Comparison of ENCODE assay signal across 15 cellular contexts in genomic region chr18:90396-91193, GRCh38. TPM values are rescaled to one million over a fixed set of nuclear protein-coding genes. Genes with fewer than 3 reads are reported as not detected.
DNase-seq lines count a peak whose midpoint lies in the region; TF ChIP-seq lines count a peak whose summit lies in the region.
"Not testable (repeated sequence)": the region's sequence is repeated elsewhere in the genome, so short reads cannot be mapped to it uniquely, and the experiment has no call there.
"Had no signal": no experiment of that assay in that cellular context is flagged by ENCODE, and none has a peak within 500 bp of the region (broad histone marks: within the 10 kb centered on the region; RNA-seq: fewer than 3 reads in every experiment).

No MANE protein-coding gene starts in this region.

- H3K79me2 ChIP-seq in hepatocyte: not testable (repeated sequence)

- not testable (repeated sequence) for H3K4me3 ChIP-seq in WERI-Rb-1 (ENCODE audit: low read depth, low read length); hepatocyte

- H3K36me3 ChIP-seq in WERI-Rb-1; hepatocyte (replicated peaks; ENCODE audit: insufficient read depth, low read depth): not testable (repeated sequence)

- H3K9me3 ChIP-seq in WERI-Rb-1 (ENCODE audit: severe bottlenecking); hepatocyte (ENCODE audit: low read depth): not testable (repeated sequence)

- H3K27me3 ChIP-seq in WERI-Rb-1 (ENCODE audit: insufficient read depth, low read depth, severe bottlenecking); hepatocyte: not testable (repeated sequence)

- peak overlapping the region; percentile 71 for H3K27ac Mint-ChIP-seq in mesothelial cell of epicardium
- H3K27ac Mint-ChIP-seq in osteocyte (ENCODE audit: unreplicated experiment): not testable (repeated sequence)

- peak overlapping the region; percentile 49 for H3K4me2 ChIP-seq in hepatocyte

- H3K27ac ChIP-seq in C4-2B: peak overlapping the region; percentile 48
- peak overlapping the region; percentile 76 for H3K27ac ChIP-seq in WERI-Rb-1
- peak overlapping the region; percentile 89 for H3K27ac ChIP-seq in hepatocyte

- not testable (repeated sequence) for H3K9me2 ChIP-seq in hepatocyte (replicated peaks; ENCODE audit: insufficient read depth)

- H3K36me3 Mint-ChIP-seq in mesothelial cell of epicardium; osteocyte (ENCODE audit: unreplicated experiment): not testable (repeated sequence)

- DNase-seq in DMS53 (lab: John Stamatoyannopoulos, UW) (peak; percentile 74), NCI-H82 (lab: John Stamatoyannopoulos, UW) (peak; percentile 35), WERI-Rb-1 (peak; percentile 48), osteocyte (ENCODE audit: extremely low spot score, unreplicated experiment) (peak; percentile 40), ureter (ENCODE audit: low spot score) (peak; percentile 2)
- not testable (repeated sequence) for DNase-seq in hepatocyte (ENCODE audit: low spot score); mesothelial cell of epicardium (ENCODE audit: low spot score in 2 of 2, unreplicated experiment in 2 of 2)

- not testable (repeated sequence) for H3K27me3 Mint-ChIP-seq in mesothelial cell of epicardium (ENCODE audit: low read depth); osteocyte (ENCODE audit: unreplicated experiment)

- not testable (repeated sequence) for H3K4me1 ChIP-seq in hepatocyte (ENCODE audit: insufficient read depth)

- 55% methylated on average over 17 of the region's 17 CpGs for WGBS in hepatocyte (ENCODE audit: low lambda C conversion rate, missing lambda C conversion rate)

- not testable (repeated sequence) for H3K9me3 Mint-ChIP-seq in mesothelial cell of epicardium; osteocyte (ENCODE audit: unreplicated experiment)

- not testable (repeated sequence) for H4K20me1 ChIP-seq in hepatocyte (ENCODE audit: insufficient read depth, poor library complexity, severe bottlenecking)

- H2AFZ ChIP-seq in hepatocyte: not testable (repeated sequence)

- not testable (repeated sequence) for H3K4me3 Mint-ChIP-seq in mesothelial cell of epicardium; osteocyte (ENCODE audit: unreplicated experiment)

- not testable (repeated sequence) for H3K4me1 Mint-ChIP-seq in mesothelial cell of epicardium; osteocyte (ENCODE audit: unreplicated experiment)

- TF ChIP-seq CTCF in C4-2B (conservative IDR thresholded peaks at IDR 0.05); WERI-Rb-1 (IDR thresholded peaks at IDR 0.05; ENCODE audit: low read depth, low read length); hepatocyte (IDR thresholded peaks at IDR 0.05; ENCODE audit: poor library complexity); mesothelial cell of epicardium (IDR thresholded peaks at IDR 0.05; ENCODE audit: unreplicated experiment); osteocyte (IDR thresholded peaks at IDR 0.05): not testable (repeated sequence)

RNA-seq across cellular contexts. Expression of gene TUBB8B, which starts 41.2 kb away (rescaled TPM):
- total RNA-seq in hepatocyte: 0.16 TPM in 1 of 2 replicates, not detected in the other
- polyA plus RNA-seq in hepatocyte: 0.24 and 0.47 TPM in 2 replicates
- 0.31 to 0.32 TPM in 2 of 3 replicates, not detected in the other for total RNA-seq in mesothelial cell of epicardium
- not detected in 2 replicates for total RNA-seq in osteocyte
- not detected for total RNA-seq in ureter
- total RNA-seq: A172; CD4-positive, alpha-beta memory T cell; CD4-positive, CD25-positive, alpha-beta regulatory T cell; CD8-positive, alpha-beta memory T cell; Daoy; GM12878 had no signal
- polyA plus RNA-seq: A549; CD4-positive, alpha-beta memory T cell; CD4-positive, CD25-positive, alpha-beta regulatory T cell; CD8-positive, alpha-beta memory T cell; GM12878 had no signal
